8 cellular contexts compared by ENCODE assay signal in genomic region chr3:183252108-183252782, GRCh38. TPM values are rescaled to one million over a fixed set of nuclear protein-coding genes. Genes with fewer than 3 reads are reported as not detected.
DNase-seq lines count a peak whose midpoint lies in the region; ATAC-seq and TF ChIP-seq lines count a peak whose summit lies in the region.

No MANE protein-coding gene starts in this region.

- H3K27ac ChIP-seq in iPS-18a (ENCODE audit: low read length), result no peak overlapping the region

- intact Hi-C loops in activated CD4-positive, alpha-beta T cell treated with anti-CD3 and anti-CD28 coated beads for 36 hours (cut with DNase I, micrococcal nuclease), result loop anchor here in 1 of 2 experiments (2.0 kb wide), 1 partner anchor 23 kb away; no protein-coding TSS in a partner anchor

- peaks cover 21% of the 10 kb centered on the region for H3K36me3 Mint-ChIP-seq in activated CD4-positive, alpha-beta T cell treated with anti-CD3 and anti-CD28 coated beads for 36 hours (ENCODE audit: low read depth)
- H3K36me3 Mint-ChIP-seq in activated naive CD8-positive, alpha-beta T cell treated with anti-CD3 and anti-CD28 coated beads for 36 hours, result peaks cover 20% of the 10 kb centered on the region
- H3K36me3 Mint-ChIP-seq in stimulated activated naive B cell treated with anti-CD40 and anti-IgM and Interleukin-4, amounts not matched to agents 10 μg/mL and 1 μg/mL and 100 μg/mL, for 72 hours, result peaks cover 7 to 18% of the 10 kb centered on the region in 2 donors

- no peak overlapping the region for H3K9ac ChIP-seq in iPS-18a (ENCODE audit: low read length)

- CTCF ChIA-PET in activated CD4-positive, alpha-beta T cell treated with anti-CD3 and anti-CD28 coated beads for 36 hours (lab: Charles Lee), result interaction anchor here (0.9 to 2.2 kb wide), 4 partner anchors 23 to 134 kb away, joined by 3 to 11 read pairs (median 5); no protein-coding TSS in a partner anchor

- H3K27me3 Mint-ChIP-seq in activated CD4-positive, alpha-beta T cell treated with anti-CD3 and anti-CD28 coated beads for 36 hours, result peaks cover 8% of the 10 kb centered on the region
- H3K27me3 Mint-ChIP-seq in activated naive CD8-positive, alpha-beta T cell treated with anti-CD3 and anti-CD28 coated beads for 36 hours, result peaks cover 30% of the 10 kb centered on the region
- peaks cover 30 to 31% of the 10 kb centered on the region in 2 donors for H3K27me3 Mint-ChIP-seq in stimulated activated naive B cell treated with anti-CD40 and anti-IgM and Interleukin-4, amounts not matched to agents 10 μg/mL and 1 μg/mL and 100 μg/mL, for 72 hours

- POLR2A ChIA-PET in activated CD4-positive, alpha-beta T cell treated with anti-CD3 and anti-CD28 coated beads for 36 hours (lab: Charles Lee), result no interaction called here

- H3K4me1 Mint-ChIP-seq in activated CD4-positive, alpha-beta T cell treated with anti-CD3 and anti-CD28 coated beads for 36 hours, result peaks cover 22% of the 10 kb centered on the region
- H3K4me1 Mint-ChIP-seq in activated naive CD8-positive, alpha-beta T cell treated with anti-CD3 and anti-CD28 coated beads for 36 hours, result peaks cover 17% of the 10 kb centered on the region
- H3K4me1 Mint-ChIP-seq in stimulated activated naive B cell treated with anti-CD40 and anti-IgM and Interleukin-4, amounts not matched to agents 10 μg/mL and 1 μg/mL and 100 μg/mL, for 72 hours, result peaks cover 8 to 24% of the 10 kb centered on the region in 2 donors

- no peaks in the 10 kb centered on the region for H3K9me3 ChIP-seq in iPS-18a (ENCODE audit: control insufficient read depth, low read depth, low read length)

- H3K4me1 ChIP-seq in iPS-18a (ENCODE audit: control insufficient read depth, low read depth, low read length), result peaks cover 29% of the 10 kb centered on the region

- peak overlapping the region; percentile 77 for H3K4me3 Mint-ChIP-seq in activated CD4-positive, alpha-beta T cell treated with anti-CD3 and anti-CD28 coated beads for 36 hours
- peak overlapping the region; percentile 62 for H3K4me3 Mint-ChIP-seq in activated naive CD8-positive, alpha-beta T cell treated with anti-CD3 and anti-CD28 coated beads for 36 hours
- H3K4me3 Mint-ChIP-seq in stimulated activated naive B cell treated with anti-CD40 and anti-IgM and Interleukin-4, amounts not matched to agents 10 μg/mL and 1 μg/mL and 100 μg/mL, for 72 hours, result peak overlapping the region; percentile 67 to 75

- no peak for TF ChIP-seq CTCF in GM10266 (IDR thresholded peaks at IDR 0.05; ENCODE audit: control insufficient read depth, insufficient read depth, low read depth, missing control alignments)

- no peak for DNase-seq in activated CD4-positive, alpha-beta T cell treated with anti-CD3 and anti-CD28 coated beads for 36 hours
- DNase-seq in activated CD4-positive, alpha-beta T cell treated with anti-CD3 and anti-CD28 coated beads for 4 hours, result no peak
- DNase-seq in activated naive CD8-positive, alpha-beta T cell treated with anti-CD3 and anti-CD28 coated beads for 36 hours, result no peak
- DNase-seq in stimulated activated naive B cell treated with anti-CD40 and anti-IgM and Interleukin-4, amounts not matched to agents 10 μg/mL and 1 μg/mL and 100 μg/mL, for 72 hours, result no peak
- no peak for DNase-seq in activated CD8-positive, alpha-beta memory T cell treated with anti-CD3 and anti-CD28 coated beads, Interleukin-2, amount 50 U/mL, for 48 hours
- DNase-seq in CD1c-positive myeloid dendritic cell (ENCODE audit: extremely low spot score), result no peak
- no peak for DNase-seq in GM10266 (ENCODE audit: extremely low spot score)

- no peak for ATAC-seq in activated CD4-positive, alpha-beta T cell treated with anti-CD3 and anti-CD28 coated beads for 36 hours
- no peak for ATAC-seq in stimulated activated naive B cell treated with anti-CD40 and anti-IgM and Interleukin-4, amounts not matched to agents 10 μg/mL and 1 μg/mL and 100 μg/mL, for 72 hours (replicated peaks)

- H3K27me3 ChIP-seq in iPS-18a (ENCODE audit: control insufficient read depth, insufficient read depth, low read length), result peaks cover 43% of the 10 kb centered on the region

- peak overlapping the region; percentile 57 for H3K27ac Mint-ChIP-seq in activated CD4-positive, alpha-beta T cell treated with anti-CD3 and anti-CD28 coated beads for 36 hours
- no peak overlapping the region for H3K27ac Mint-ChIP-seq in activated naive CD8-positive, alpha-beta T cell treated with anti-CD3 and anti-CD28 coated beads for 36 hours
- no peak overlapping the region for H3K27ac Mint-ChIP-seq in stimulated activated naive B cell treated with anti-CD40 and anti-IgM and Interleukin-4, amounts not matched to agents 10 μg/mL and 1 μg/mL and 100 μg/mL, for 72 hours

- H3K36me3 ChIP-seq in iPS-18a (ENCODE audit: control insufficient read depth, low read depth, low read length), result no peaks in the 10 kb centered on the region

- peak overlapping the region; percentile 57 for H3K4me3 ChIP-seq in iPS-18a (ENCODE audit: low read length)

- no peaks in the 10 kb centered on the region for H3K9me3 Mint-ChIP-seq in activated CD4-positive, alpha-beta T cell treated with anti-CD3 and anti-CD28 coated beads for 36 hours (ENCODE audit: low read depth)
- no peaks in the 10 kb centered on the region for H3K9me3 Mint-ChIP-seq in activated naive CD8-positive, alpha-beta T cell treated with anti-CD3 and anti-CD28 coated beads for 36 hours
- no peaks in the 10 kb centered on the region for H3K9me3 Mint-ChIP-seq in stimulated activated naive B cell treated with anti-CD40 and anti-IgM and Interleukin-4, amounts not matched to agents 10 μg/mL and 1 μg/mL and 100 μg/mL, for 72 hours

RNA-seq across cellular contexts. Expression of gene B3GNT5, which starts 0.8 kb away (rescaled TPM):
- total RNA-seq in activated CD4-positive, alpha-beta T cell treated with anti-CD3 and anti-CD28 coated beads for 36 hours, result 10 to 100 TPM; 20.2 to 22.8 TPM
- 10 to 100 TPM; 11.3 to 13.3 TPM for total RNA-seq in activated naive CD8-positive, alpha-beta T cell treated with anti-CD3 and anti-CD28 coated beads for 36 hours
